8 cellular contexts compared by ENCODE assay signal in genomic region chr9:97703437-97704326, GRCh38. TPM values are rescaled to one million over a fixed set of nuclear protein-coding genes. Genes with fewer than 3 reads are reported as not detected.
DNase-seq lines count a peak whose midpoint lies in the region; ATAC-seq and TF ChIP-seq lines count a peak whose summit lies in the region.

No MANE protein-coding gene starts in this region.

- ATAC-seq in body of pancreas (peak; percentile 80), GM19395 (IDR thresholded peaks at IDR 0.05; ENCODE audit: unreplicated experiment) (no peak)

- no peak overlapping the region for H2BK15ac ChIP-seq in neuronal stem cell (ENCODE audit: low read length)

- peak overlapping the region in 3 of 4 donors; percentile 66 to 84 (median 73) for H3K27ac ChIP-seq in body of pancreas
- peak overlapping the region; percentile 13 for H3K27ac ChIP-seq in neuronal stem cell (replicated peaks; ENCODE audit: low read length)

- no peak overlapping the region for H3K14ac ChIP-seq in neuronal stem cell (ENCODE audit: low read length)

- peak; percentile 21 to 47 for DNase-seq in stimulated activated CD4-positive, alpha-beta T cell treated with anti-CD3 and anti-CD28 coated beads, Interleukin-15, amount 100 ng/mL, for 48 hours (ENCODE audit: low read depth in 2 of 2)
- no peak for DNase-seq in stimulated activated CD4-positive, alpha-beta T cell treated with anti-CD3 and anti-CD28 coated beads, Interleukin-2, amount 100 ng/mL, for 48 hours
- peak; percentile 12 for DNase-seq in NCI-H774 (lab: John Stamatoyannopoulos, UW)
- peak in 3 of 4 donors; percentile 46 to 57 (median 50) for DNase-seq in body of pancreas
- no peak for DNase-seq in neuronal stem cell (ENCODE audit: low spot score)
- no peak for DNase-seq in activated effector memory CD4-positive, alpha-beta T cell treated with anti-CD3 and anti-CD28 coated beads, Interleukin-2, amount 50 U/mL, for 16 hours
- no peak for DNase-seq in mesenteric fat pad (ENCODE audit: low spot score)

- H2AK5ac ChIP-seq in neuronal stem cell (ENCODE audit: low read depth, low read length), result no peak overlapping the region

- H4K91ac ChIP-seq in neuronal stem cell (ENCODE audit: low read depth, low read length, poor library complexity), result no peak overlapping the region

- H2AFZ ChIP-seq in neuronal stem cell (ENCODE audit: low read length), result peak overlapping the region; percentile 72

- H3K23ac ChIP-seq in neuronal stem cell (ENCODE audit: low read depth, low read length, poor library complexity), result no peak overlapping the region

- H3K79me1 ChIP-seq in neuronal stem cell (ENCODE audit: low read depth, low read length), result peaks cover 2% of the 10 kb centered on the region

- peak overlapping the region; percentile 63 for H2BK12ac ChIP-seq in neuronal stem cell (ENCODE audit: low read length)

- no peak overlapping the region for H3K4me2 ChIP-seq in neuronal stem cell (ENCODE audit: insufficient read depth, low read length, poor library complexity, severe bottlenecking)

- no peak overlapping the region for H3K4ac ChIP-seq in neuronal stem cell (ENCODE audit: low read length)

- peak in 1 of 3 donors; percentile 16 for TF ChIP-seq POLR2A in body of pancreas (IDR thresholded peaks at IDR 0.05)

- no peak overlapping the region for H4K8ac ChIP-seq in neuronal stem cell (ENCODE audit: low read depth, low read length)

- no peak overlapping the region for H2BK120ac ChIP-seq in neuronal stem cell (ENCODE audit: low read depth, low read length)

- no peak overlapping the region for H3K18ac ChIP-seq in neuronal stem cell (ENCODE audit: low read length)

- H2BK5ac ChIP-seq in neuronal stem cell (ENCODE audit: low read length), result no peak overlapping the region

- WGBS in body of pancreas, 2 donors, result 35 to 41% methylated on average over 11 of the region's 11 CpGs
- no CpG with 5 or more reads among the region's 11 CpGs for WGBS in neuronal stem cell (ENCODE audit: extremely low coverage in 2 of 2, insufficient read length in 2 of 2, insufficient replicate concordance in 1 of 2), 2 donors

- no peak for TF ChIP-seq CTCF in body of pancreas (IDR thresholded peaks at IDR 0.05)

- H3K27me3 ChIP-seq in body of pancreas (no peaks in the 10 kb centered on the region), neuronal stem cell (ENCODE audit: control insufficient read depth in 3 of 3, insufficient read depth in 3 of 3, low read depth in 1 of 3, low read length in 3 of 3) (peaks cover 0 to 42% (median 0%) of the 10 kb centered on the region in 3 experiments)

- no peak overlapping the region for H3K9ac ChIP-seq in neuronal stem cell (ENCODE audit: low read depth, low read length, poor library complexity)

- H3K4me1 ChIP-seq in body of pancreas (peaks cover 13% of the 10 kb centered on the region), neuronal stem cell (ENCODE audit: control insufficient read depth in 2 of 2, insufficient read depth in 1 of 2, low read depth in 1 of 2, low read length in 2 of 2) (peaks cover 3 to 4% of the 10 kb centered on the region in 2 donors)

- H3K9me3 ChIP-seq in body of pancreas (no peaks in the 10 kb centered on the region), neuronal stem cell (replicated peaks in 1 of 2; ENCODE audit: control insufficient read depth in 2 of 2, insufficient read depth in 1 of 2, low read depth in 1 of 2, low read length in 2 of 2) (no peaks in the 10 kb centered on the region)

- no peaks in the 10 kb centered on the region for H3K36me3 ChIP-seq in body of pancreas (replicated peaks in 1 of 2; ENCODE audit: insufficient read depth in 1 of 2, low read depth in 2 of 2)
- no peaks in the 10 kb centered on the region for H3K36me3 ChIP-seq in neuronal stem cell (replicated peaks in 1 of 2; ENCODE audit: control insufficient read depth in 2 of 2, insufficient read depth in 2 of 2, low read length in 2 of 2)

- H3K4me3 ChIP-seq in body of pancreas (no peak overlapping the region), neuronal stem cell (ENCODE audit: low read length in 2 of 2) (no peak overlapping the region)

- intact Hi-C loops in body of pancreas (cut with DNase I), result no loop called here

RNA-seq across cellular contexts. Expression of gene XPA, which starts 6.5 kb away (rescaled TPM):
- total RNA-seq in body of pancreas, result 10 to 100 TPM in 1 of 2 donors, 1 to 10 TPM in 1; 9.6 to 15.8 TPM
- polyA plus RNA-seq in neuronal stem cell (2013, experiment 1 of 2), result 22.5 TPM
- 23.0 TPM for polyA plus RNA-seq in neuronal stem cell (2013, experiment 2 of 2)
- 16.7 TPM for total RNA-seq in mesenteric fat pad

Comparison
In these comparisons a context has a peak if more than half of its experiments do, and no peak if none do; other contexts are left out.
1. DNase-seq: peak in stimulated activated CD4-positive, alpha-beta T cell treated with anti-CD3 and anti-CD28 coated beads, Interleukin-15, amount 100 ng/mL, for 48 hours (2 of 2), NCI-H774 (single experiment) and body of pancreas (3 of 4); none in stimulated activated CD4-positive, alpha-beta T cell treated with anti-CD3 and anti-CD28 coated beads, Interleukin-2, amount 100 ng/mL, for 48 hours (0 of 2), neuronal stem cell (single experiment), activated effector memory CD4-positive, alpha-beta T cell treated with anti-CD3 and anti-CD28 coated beads, Interleukin-2, amount 50 U/mL, for 16 hours (single experiment) and mesenteric fat pad (single experiment).